In genomic region chr9:99828054-99828416, GRCh38 we compare ENCODE assay signal across 23 cellular contexts. TPM values are rescaled to one million over a fixed set of nuclear protein-coding genes. Genes with fewer than 3 reads are reported as not detected.
DNase-seq lines count a peak whose midpoint lies in the region; ATAC-seq and TF ChIP-seq lines count a peak whose summit lies in the region.
"Had no signal": no experiment of that assay in that cellular context is flagged by ENCODE, and none has a peak within 500 bp of the region (broad histone marks: within the 10 kb centered on the region; RNA-seq: fewer than 3 reads in every experiment).

No MANE protein-coding gene starts in this region.

- TF ChIP-seq CTCF in natural killer cell (IDR thresholded peaks at IDR 0.05) (no peak), type B pancreatic cell (conservative IDR thresholded peaks at IDR 0.05) (no peak)

- H3K36me3 Mint-ChIP-seq in natural killer cell (peaks cover 13% of the 10 kb centered on the region), type B pancreatic cell (peaks cover 17% of the 10 kb centered on the region)
- H3K36me3 Mint-ChIP-seq in natural killer cell treated with Interleukin-12 subunit alpha and Interleukin-12 subunit beta and Interleukin-15 and Interleukin-18, amount 100 ng/mL, for 72 hours = peaks cover 10% of the 10 kb centered on the region
- peaks cover 24% of the 10 kb centered on the region for H3K36me3 Mint-ChIP-seq in central memory CD8-positive, alpha-beta T cell (ENCODE audit: insufficient read depth)

- H3K4me3 Mint-ChIP-seq in natural killer cell = peak overlapping the region; percentile 40
- H3K4me3 Mint-ChIP-seq in natural killer cell treated with Interleukin-12 subunit alpha and Interleukin-12 subunit beta and Interleukin-15 and Interleukin-18, amount 100 ng/mL, for 72 hours = no peak overlapping the region
- no peak overlapping the region for H3K4me3 Mint-ChIP-seq in central memory CD8-positive, alpha-beta T cell
- H3K4me3 Mint-ChIP-seq in type B pancreatic cell = peak overlapping the region; percentile 27

- intact Hi-C loops in natural killer cell (cut with micrococcal nuclease) = loop anchor here (10.0 kb wide), 2 partner anchors 387 to 773 kb away; no protein-coding TSS in a partner anchor

- H3K9me3 Mint-ChIP-seq in natural killer cell (no peaks in the 10 kb centered on the region), type B pancreatic cell (no peaks in the 10 kb centered on the region)
- H3K9me3 Mint-ChIP-seq in natural killer cell treated with Interleukin-12 subunit alpha and Interleukin-12 subunit beta and Interleukin-15 and Interleukin-18, amount 100 ng/mL, for 72 hours = no peaks in the 10 kb centered on the region
- H3K9me3 Mint-ChIP-seq in central memory CD8-positive, alpha-beta T cell = no peaks in the 10 kb centered on the region
- H3K9me3 Mint-ChIP-seq: activated T-helper 1 cell treated with anti-CD3 and anti-CD28 coated beads, Interleukin-12 subunit alpha, Interleukin-12 subunit beta, Interleukin-2, Interleukin-4 antibody, amounts not matched to agents 30 ng/mL and 10 ng/mL and 1 ng/mL, durations not matched to agents 14 hours and 24 hours and 36 hours had no signal

- H3K4me1 Mint-ChIP-seq in natural killer cell (peaks cover 43 to 45% of the 10 kb centered on the region in 2 donors), type B pancreatic cell (ENCODE audit: unreplicated experiment) (peaks cover 11% of the 10 kb centered on the region)
- H3K4me1 Mint-ChIP-seq in natural killer cell treated with Interleukin-12 subunit alpha and Interleukin-12 subunit beta and Interleukin-15 and Interleukin-18, amount 100 ng/mL, for 72 hours (ENCODE audit: low read depth in 2 of 2) = peaks cover 35 to 40% of the 10 kb centered on the region in 2 donors
- H3K4me1 Mint-ChIP-seq in central memory CD8-positive, alpha-beta T cell = peaks cover 28% of the 10 kb centered on the region

- no peaks in the 10 kb centered on the region for H3K9me3 ChIP-seq in iPS-18c (ENCODE audit: control insufficient read depth, insufficient read depth, low read length)
- H3K9me3 ChIP-seq: A549, BE2C, breast epithelium, upper lobe of right lung had no signal

- DNase-seq in natural killer cell (no peak), type B pancreatic cell (ENCODE audit: extremely low spot score, unreplicated experiment) (no peak), NCI-H748 treated with DMSO at 0.1 percent for 48 hours (lab: John Stamatoyannopoulos, UW) (no peak)
- no peak for DNase-seq in natural killer cell treated with Interleukin-12 subunit alpha and Interleukin-12 subunit beta and Interleukin-15 and Interleukin-18, amount 100 ng/mL, for 72 hours (ENCODE audit: low spot score)
- DNase-seq in central memory CD8-positive, alpha-beta T cell (ENCODE audit: low spot score in 2 of 2) = no peak
- DNase-seq: BE2C, COR-L47, foreskin keratinocyte, hippocampal formation, IMR-90, NCI-H1105, NCI-H2081, T-helper 9 cell had no signal

- peak overlapping the region; percentile 28 for H3K4me3 ChIP-seq in iPS-18c (ENCODE audit: insufficient read depth, low read depth, low read length)
- H3K4me3 ChIP-seq: A549, GM23248, lung, upper lobe of right lung had no signal

- H3K27ac Mint-ChIP-seq in natural killer cell (peak overlapping the region in 1 of 2 donors; percentile 64), type B pancreatic cell (no peak overlapping the region)
- no peak overlapping the region for H3K27ac Mint-ChIP-seq in natural killer cell treated with Interleukin-12 subunit alpha and Interleukin-12 subunit beta and Interleukin-15 and Interleukin-18, amount 100 ng/mL, for 72 hours
- peak overlapping the region; percentile 62 for H3K27ac Mint-ChIP-seq in central memory CD8-positive, alpha-beta T cell (ENCODE audit: low read depth)
- H3K27ac Mint-ChIP-seq: activated T-helper 1 cell treated with anti-CD3 and anti-CD28 coated beads, Interleukin-12 subunit alpha, Interleukin-12 subunit beta, Interleukin-2, Interleukin-4 antibody, amounts not matched to agents 30 ng/mL and 10 ng/mL and 1 ng/mL, durations not matched to agents 14 hours and 24 hours and 36 hours had no signal

- H3K27me3 Mint-ChIP-seq in natural killer cell (ENCODE audit: low read depth in 2 of 2) (peaks cover 57 to 69% of the 10 kb centered on the region in 2 donors), type B pancreatic cell (peaks cover 92% of the 10 kb centered on the region)
- peaks cover 10 to 39% of the 10 kb centered on the region in 2 donors for H3K27me3 Mint-ChIP-seq in natural killer cell treated with Interleukin-12 subunit alpha and Interleukin-12 subunit beta and Interleukin-15 and Interleukin-18, amount 100 ng/mL, for 72 hours
- H3K27me3 Mint-ChIP-seq in central memory CD8-positive, alpha-beta T cell = peaks cover 37% of the 10 kb centered on the region

- ATAC-seq in natural killer cell (no peak), HG03565 (IDR thresholded peaks at IDR 0.05; ENCODE audit: unreplicated experiment) (no peak), GM19351 (IDR thresholded peaks at IDR 0.05; ENCODE audit: unreplicated experiment) (no peak)
- no peak for ATAC-seq in natural killer cell treated with Interleukin-12 subunit alpha and Interleukin-12 subunit beta and Interleukin-15 and Interleukin-18, amount 100 ng/mL, for 72 hours
- ATAC-seq in central memory CD8-positive, alpha-beta T cell (replicated peaks; ENCODE audit: extremely low read depth, poor library complexity, severe bottlenecking) = no peak
- ATAC-seq: A549 had no signal

RNA-seq across cellular contexts. Expression of gene NR4A3, which starts 6.3 kb away (rescaled TPM):
- total RNA-seq in natural killer cell = 10 to 100 TPM; 31.1 to 43.4 (median 38.6) TPM
- 1 to 10 TPM; 1.3 to 2.4 TPM for total RNA-seq in natural killer cell treated with Interleukin-12 subunit alpha and Interleukin-12 subunit beta and Interleukin-15 and Interleukin-18, amount 100 ng/mL, for 72 hours
- total RNA-seq in type B pancreatic cell (ENCODE audit: low replicate concordance) = 2.0 and 3.4 TPM in 2 replicates
- total RNA-seq: epithelial cell of proximal tubule had no signal

Comparison
In these comparisons a context has a peak if more than half of its experiments do, and no peak if none do; other contexts are left out.
1. H3K4me3 Mint-ChIP-seq: peak in natural killer cell (single experiment) and type B pancreatic cell (single experiment); none in natural killer cell treated with Interleukin-12 subunit alpha and Interleukin-12 subunit beta and Interleukin-15 and Interleukin-18, amount 100 ng/mL, for 72 hours (single experiment) and central memory CD8-positive, alpha-beta T cell (single experiment).